In genomic region chr3:125585595-125586223, GRCh38 we compare ENCODE assay signal across 8 cellular contexts. TPM values are rescaled to one million over a fixed set of nuclear protein-coding genes. Genes with fewer than 3 reads are reported as not detected.
DNase-seq lines count a peak whose midpoint lies in the region; ATAC-seq and TF ChIP-seq lines count a peak whose summit lies in the region.

No MANE protein-coding gene starts in this region.

- H3K4me1 Mint-ChIP-seq in activated naive CD8-positive, alpha-beta T cell treated with anti-CD3 and anti-CD28 coated beads for 36 hours = peaks cover 18% of the 10 kb centered on the region

- no peak overlapping the region for H3K4me2 ChIP-seq in OCI-LY3 (ENCODE audit: low read length)

- H3K27ac Mint-ChIP-seq in activated naive CD8-positive, alpha-beta T cell treated with anti-CD3 and anti-CD28 coated beads for 36 hours = no peak overlapping the region

- H3K4me3 ChIP-seq in OCI-LY3 (ENCODE audit: low read length) (no peak overlapping the region), prostate gland (no peak overlapping the region)

- H3K9ac ChIP-seq in OCI-LY3 (ENCODE audit: low read length) = no peak overlapping the region

- peaks cover 10% of the 10 kb centered on the region for H3K36me3 ChIP-seq in OCI-LY3 (replicated peaks; ENCODE audit: low read depth, low read length)
- H3K36me3 ChIP-seq in prostate gland = no peaks in the 10 kb centered on the region

- no peaks in the 10 kb centered on the region for H3K9me3 ChIP-seq in OCI-LY3 (ENCODE audit: insufficient read depth, low read length)
- no peaks in the 10 kb centered on the region for H3K9me3 ChIP-seq in prostate gland

- H3K27me3 ChIP-seq in OCI-LY3 (ENCODE audit: low read depth, low read length) (no peaks in the 10 kb centered on the region), prostate gland (replicated peaks; ENCODE audit: insufficient read depth) (no peaks in the 10 kb centered on the region)

- DNase-seq in DMS53 (lab: John Stamatoyannopoulos, UW) (peak; percentile 73), HUDEP-2 (lab: John Stamatoyannopoulos, UW; ENCODE audit: unreplicated experiment in 76 of 76) (peak in 41 of 76 experiments; percentile 1 to 67 (median 28)), Right ventricle myocardium superior (no peak), prostate gland (ENCODE audit: low spot score) (peak; percentile 50)
- peak; percentile 32 for DNase-seq in activated naive CD8-positive, alpha-beta T cell treated with anti-CD3 and anti-CD28 coated beads for 36 hours

- intact Hi-C loops in Right ventricle myocardium superior (cut with DNase I) (no loop called here), prostate gland (cut with DNase I) (loop anchor here (5.0 kb wide), 1 partner anchor 658 kb away; no protein-coding TSS in a partner anchor)

- peaks cover 7% of the 10 kb centered on the region for H4K20me1 ChIP-seq in OCI-LY3 (ENCODE audit: insufficient read depth, low read length)

- H3K36me3 Mint-ChIP-seq in activated naive CD8-positive, alpha-beta T cell treated with anti-CD3 and anti-CD28 coated beads for 36 hours = no peaks in the 10 kb centered on the region

- H3K79me2 ChIP-seq in OCI-LY3 (ENCODE audit: low read length) = peaks cover 65% of the 10 kb centered on the region

- no peaks in the 10 kb centered on the region for H3K9me3 Mint-ChIP-seq in activated naive CD8-positive, alpha-beta T cell treated with anti-CD3 and anti-CD28 coated beads for 36 hours

- ATAC-seq in Right ventricle myocardium superior (ENCODE audit: poor library complexity) (peak; percentile 83), GM21717 (IDR thresholded peaks at IDR 0.05; ENCODE audit: unreplicated experiment) (no peak), HG03432 (IDR thresholded peaks at IDR 0.05; ENCODE audit: unreplicated experiment) (no peak)

- no peak overlapping the region for H2AFZ ChIP-seq in OCI-LY3 (ENCODE audit: low read depth, low read length)

- no peak overlapping the region for H3K4me3 Mint-ChIP-seq in activated naive CD8-positive, alpha-beta T cell treated with anti-CD3 and anti-CD28 coated beads for 36 hours

- TF ChIP-seq CTCF in OCI-LY3 (IDR thresholded peaks at IDR 0.05; ENCODE audit: low read depth, low read length) (peak; percentile 88), prostate gland (IDR thresholded peaks at IDR 0.05) (peak; percentile 45 to 82 (median 75))

- H3K27me3 Mint-ChIP-seq in activated naive CD8-positive, alpha-beta T cell treated with anti-CD3 and anti-CD28 coated beads for 36 hours = no peaks in the 10 kb centered on the region

- 0% methylated on average over 1 of the region's 1 CpG for WGBS in prostate gland

- H3K4me1 ChIP-seq in OCI-LY3 (ENCODE audit: low read length) (peaks cover 43% of the 10 kb centered on the region), prostate gland (replicated peaks) (no peaks in the 10 kb centered on the region)

- H3K27ac ChIP-seq in OCI-LY3 (ENCODE audit: low read length) (no peak overlapping the region), prostate gland (no peak overlapping the region)

- no peak for TF ChIP-seq POLR2A in prostate gland (IDR thresholded peaks at IDR 0.05)

RNA-seq across cellular contexts. Expression of gene OSBPL11, which starts 9.6 kb away (rescaled TPM):
- total RNA-seq in activated naive CD8-positive, alpha-beta T cell treated with anti-CD3 and anti-CD28 coated beads for 36 hours = 10 to 100 TPM; 13.9 to 14.1 TPM
- total RNA-seq in Right ventricle myocardium superior = 9.8 TPM
- total RNA-seq in prostate gland = 10 to 100 TPM in 1 of 2 donors, 1 to 10 TPM in 1; 6.9 to 27.5 TPM
